ENCODE assay signal across 8 cellular contexts in genomic region chr6:43228951-43229802, GRCh38. TPM values are rescaled to one million over a fixed set of nuclear protein-coding genes. Genes with fewer than 3 reads are reported as not detected.
DNase-seq lines count a peak whose midpoint lies in the region; ATAC-seq and TF ChIP-seq lines count a peak whose summit lies in the region.

DNPH1 (minus strand) TSS chr6:43229481; CDS start chr6:43229456, 25 bp downstream.

- ATAC-seq in HG02981 (IDR thresholded peaks at IDR 0.05; ENCODE audit: unreplicated experiment) (peak; percentile 56), right lobe of liver (peak; percentile 94 to 98 (median 96))

- TF ChIP-seq POLR2A in GM15510 (IDR thresholded peaks at IDR 0.05; ENCODE audit: borderline replicate concordance, extremely low read depth, insufficient read length) (peak; percentile 70), right lobe of liver (IDR thresholded peaks at IDR 0.05) (peak; percentile 52)

- H3K4me3 ChIP-seq in duodenal mucosa (ENCODE audit: low read depth in 1 of 2, low read length in 2 of 2): peak within 1 kb of the TSS; percentile 71 to 80
- H3K4me3 ChIP-seq in right lobe of liver: peak within 1 kb of the TSS; percentile 67 to 89 (median 79)

- H3K4me1 ChIP-seq in duodenal mucosa (ENCODE audit: control insufficient read depth in 1 of 2, insufficient read depth in 2 of 2, low read length in 2 of 2): peaks cover 14 to 18% of the 10 kb centered on the region in 2 donors
- H3K4me1 ChIP-seq in right lobe of liver: peaks cover 0 to 12% (median 0%) of the 10 kb centered on the region in 4 donors

- peaks cover 0 to 13% of the 10 kb centered on the region in 2 donors for H3K36me3 ChIP-seq in duodenal mucosa (ENCODE audit: control insufficient read depth in 1 of 2, insufficient read depth in 2 of 2, low read length in 2 of 2)
- H3K36me3 ChIP-seq in right lobe of liver: no peaks in the 10 kb centered on the region

- H3K9ac ChIP-seq in duodenal mucosa (ENCODE audit: low read depth in 1 of 2, low read length in 2 of 2): peak within 1 kb of the TSS; percentile 36 to 71

- peak; percentile 93 to 97 (median 96) for TF ChIP-seq CTCF in right lobe of liver (IDR thresholded peaks at IDR 0.05)

- intact Hi-C loops in right lobe of liver (cut with DNase I): no loop called here

- H3K9me3 ChIP-seq in duodenal mucosa (ENCODE audit: control insufficient read depth in 1 of 2, low read length in 2 of 2): no peaks in the 10 kb centered on the region
- no peaks in the 10 kb centered on the region for H3K9me3 ChIP-seq in right lobe of liver

- H3K27ac ChIP-seq in duodenal mucosa (ENCODE audit: low read depth, low read length) (peak within 1 kb of the TSS; percentile 33), right lobe of liver (peak within 1 kb of the TSS; percentile 47 to 69 (median 67))

- 0% methylated on average over 3 of the region's 82 CpGs for WGBS in right lobe of liver (ENCODE audit: insufficient coverage, low coverage, low lambda C conversion rate, missing lambda C conversion rate)

- H3K27me3 ChIP-seq in duodenal mucosa (ENCODE audit: control insufficient read depth in 1 of 2, insufficient read depth in 2 of 2, low read length in 2 of 2) (peaks cover 0 to 2% of the 10 kb centered on the region in 2 donors), right lobe of liver (no peaks in the 10 kb centered on the region)

- peak; percentile 77 for DNase-seq in 8988T
- peak; percentile 62 for DNase-seq in NCI-H226
- peak; percentile 63 to 65 for DNase-seq in activated CD4-positive, alpha-beta T cell treated with anti-CD3 and anti-CD28 coated beads, Interleukin-2, amount 50 U/mL, for 24 hours (ENCODE audit: low read depth in 1 of 2, low spot score in 1 of 2)
- peak; percentile 83 to 85 (median 83) for DNase-seq in right lobe of liver
- peak; percentile 72 to 82 for DNase-seq in stimulated activated CD4-positive, alpha-beta T cell treated with anti-CD3 and anti-CD28 coated beads, Interleukin-4, amount 100 ng/mL, for 4 hours

RNA-seq across cellular contexts. Expression of gene DNPH1, which starts in this region (rescaled TPM):
- total RNA-seq in right lobe of liver: 100 to 1,000 TPM in 2 of 6 experiments, 10 to 100 TPM in 4; 50.7 to 107 (median 62.4) TPM

Comparison
In these comparisons a context has a peak if more than half of its experiments do, and no peak if none do; other contexts are left out.
1. Peak in every context shown above with its lines: DNase-seq, ATAC-seq, H3K4me3 ChIP-seq and H3K27ac ChIP-seq.